8 cellular contexts compared by ENCODE assay signal in the genomic region with DNA sequence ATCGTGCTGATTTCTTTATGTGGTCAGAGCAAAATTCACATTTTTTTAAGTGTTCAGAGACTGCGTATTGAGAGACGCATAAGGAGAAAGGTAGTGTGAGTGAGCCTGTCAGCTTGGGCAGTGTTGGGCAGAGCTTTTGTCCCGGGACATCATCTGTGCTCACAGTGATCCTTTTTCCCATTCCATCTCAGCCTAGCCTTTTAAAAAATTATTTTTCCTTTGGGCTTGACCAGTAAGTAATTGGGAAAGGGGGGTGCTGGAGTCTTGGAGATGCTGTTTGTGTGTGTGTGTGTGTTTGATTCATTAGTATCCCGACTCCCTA. TPM values are rescaled to one million over a fixed set of nuclear protein-coding genes. Genes with fewer than 3 reads are reported as not detected.
A peak's percentile ranks its signal among the peaks of the same experiment; 100 is the strongest.
DNase-seq lines count a peak whose midpoint lies in the region; ATAC-seq and TF ChIP-seq lines count a peak whose summit lies in the region.

No MANE protein-coding gene starts in this region.

- H3K27me3 ChIP-seq in GM23248 (replicated peaks; ENCODE audit: insufficient read depth) = no peaks in the 10 kb centered on the region

- no peak for ATAC-seq in GM18870 (IDR thresholded peaks at IDR 0.05; ENCODE audit: unreplicated experiment)

- H4K20me1 ChIP-seq in GM23248 (ENCODE audit: insufficient read depth) = peaks cover 7% of the 10 kb centered on the region; the same call in 1 of the 2 replicates

- in situ Hi-C loops in GM23248 (cut with MboI) = no loop called here

- DNase-seq in GM23248 (no peak), foreskin fibroblast (no peak), skeletal muscle cell (ENCODE audit: low read depth) (no peak), Ammon's horn (ENCODE audit: low spot score) (no peak), iPS-NIHi11 (ENCODE audit: low spot score) (no peak), SIG-M5 treated with dmso at 0.1 percent for 504 hours (lab: John Stamatoyannopoulos, UW; ENCODE audit: unreplicated experiment) (no peak)

- H3K79me2 ChIP-seq in GM23248 (ENCODE audit: insufficient read depth) = peaks cover 81% of the 10 kb centered on the region

- peak; percentile 32 for TF ChIP-seq CTCF in VCaP (conservative IDR thresholded peaks at IDR 0.05)
- no peak for TF ChIP-seq CTCF in foreskin fibroblast (IDR thresholded peaks at IDR 0.05; ENCODE audit: low read depth, low read length)

- no peaks in the 10 kb centered on the region for H3K9me2 ChIP-seq in GM23248 (ENCODE audit: insufficient read depth)

- peak overlapping the region; percentile 90 for H3K4me2 ChIP-seq in GM23248 (ENCODE audit: unreplicated experiment)

- WGBS in GM23248 (ENCODE audit: low coverage in 1 of 2, low lambda C conversion rate in 2 of 2, missing lambda C conversion rate in 2 of 2), 2 experiments = 9% methylated on average over 5 of the region's 5 CpGs

- H3K4me1 ChIP-seq in GM23248 (ENCODE audit: insufficient read depth) = peaks cover 23% of the 10 kb centered on the region

- peak overlapping the region; percentile 64; the same call in 1 of the 2 replicates for H2AFZ ChIP-seq in GM23248

- H3K27ac ChIP-seq in GM23248 (no peak overlapping the region), VCaP (peak overlapping the region; percentile 96)

- H3K9ac ChIP-seq in GM23248 = peak overlapping the region; percentile 91

- no peaks in the 10 kb centered on the region for H3K9me3 ChIP-seq in GM23248 (ENCODE audit: low read depth)

- H3K36me3 ChIP-seq in GM23248 (ENCODE audit: low read depth) = no peaks in the 10 kb centered on the region

- H3K4me3 ChIP-seq in GM23248 (peak overlapping the region; percentile 97), foreskin fibroblast (ENCODE audit: low read depth in 1 of 2, low read length in 2 of 2) (peak overlapping the region; percentile 92), skeletal muscle cell (ENCODE audit: low read depth, low read length) (peak overlapping the region; percentile 88)

- H3F3A ChIP-seq in GM23248 (ENCODE audit: insufficient read depth) = no peaks in the 10 kb centered on the region

RNA-seq across cellular contexts. Expression of gene NRF1, which starts 1.5 kb away (rescaled TPM):
- total RNA-seq in GM23248 (2014; rRNA removed; shearing (Covaris generic)) = 7.0 and 11.1 TPM in 2 replicates
- polyA plus RNA-seq in GM23248 (2016; fragmentation: Nextera tagmentation; extraction: Ambion mirVana) = 2.5 and 3.5 TPM in 2 replicates
